In genomic region chr7:28169166-28169713, GRCh38 we compare ENCODE assay signal across 1 cellular context.
A peak's percentile ranks its signal among the peaks of the same experiment; 100 is the strongest.
TF ChIP-seq lines count a peak whose summit lies in the region.

No MANE protein-coding gene starts in this region.

TF ChIP-seq in HCT116, 20 proteins besides CTCF, POLR2A, EP300 and RAD21:
- TF ChIP-seq FOSL1 (IDR thresholded peaks at IDR 0.05; ENCODE audit: low read depth), result 0 out of 2 replicates have a peak, but pooled peaks have one; percentile 11
- no peak for TF ChIP-seq ZBTB33 (IDR thresholded peaks at IDR 0.05; ENCODE audit: extremely low read depth, insufficient replicate concordance, low read length)
